In the genomic region with DNA sequence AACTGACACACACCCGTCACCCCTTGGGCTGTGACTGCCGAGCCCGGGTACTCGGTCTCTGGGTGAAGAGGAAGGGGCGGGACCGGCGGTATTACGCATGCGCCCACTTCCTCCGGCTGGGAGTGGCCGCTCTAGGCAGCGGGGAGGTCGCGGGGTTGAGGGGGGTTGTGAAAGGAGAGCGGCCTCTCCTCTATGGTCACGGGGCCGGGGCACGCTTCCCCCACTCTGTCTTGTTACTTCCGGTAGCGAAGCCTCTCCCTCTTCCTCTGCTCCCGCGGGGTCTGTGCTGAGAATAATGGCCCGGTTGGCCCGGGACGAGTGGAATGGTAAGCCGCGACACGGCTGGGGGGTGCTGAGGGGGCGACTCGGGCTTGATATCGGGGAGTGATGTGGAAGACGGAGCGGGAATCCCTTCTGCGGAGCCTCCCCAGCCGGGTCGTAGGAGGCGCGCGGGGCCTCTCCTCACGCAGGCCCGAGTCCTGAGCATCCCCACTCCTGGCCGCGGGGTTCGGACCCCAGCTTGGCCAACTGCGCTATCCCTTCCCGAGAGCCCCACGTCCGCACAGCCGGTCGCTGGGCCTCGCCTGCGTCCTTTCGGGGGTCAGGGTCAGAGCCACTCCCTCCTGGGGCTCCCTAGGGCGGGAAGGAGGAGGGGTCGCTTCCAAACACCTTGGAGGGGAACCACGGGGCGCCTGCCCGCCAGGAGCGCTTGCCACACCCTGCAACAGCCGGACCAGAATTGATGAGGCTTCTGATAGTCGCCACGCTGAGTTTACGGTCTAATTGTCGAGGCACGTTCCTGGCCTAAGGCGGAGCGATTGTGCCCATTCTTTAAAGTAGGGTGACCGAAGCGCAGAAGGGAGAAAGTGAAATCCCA, we compare ENCODE assay signal across 8 cellular contexts. TPM values are rescaled to one million over a fixed set of nuclear protein-coding genes. Genes with fewer than 3 reads are reported as not detected.
DNase-seq lines count a peak whose midpoint lies in the region; ATAC-seq and TF ChIP-seq lines count a peak whose summit lies in the region.

A gene with protein sequence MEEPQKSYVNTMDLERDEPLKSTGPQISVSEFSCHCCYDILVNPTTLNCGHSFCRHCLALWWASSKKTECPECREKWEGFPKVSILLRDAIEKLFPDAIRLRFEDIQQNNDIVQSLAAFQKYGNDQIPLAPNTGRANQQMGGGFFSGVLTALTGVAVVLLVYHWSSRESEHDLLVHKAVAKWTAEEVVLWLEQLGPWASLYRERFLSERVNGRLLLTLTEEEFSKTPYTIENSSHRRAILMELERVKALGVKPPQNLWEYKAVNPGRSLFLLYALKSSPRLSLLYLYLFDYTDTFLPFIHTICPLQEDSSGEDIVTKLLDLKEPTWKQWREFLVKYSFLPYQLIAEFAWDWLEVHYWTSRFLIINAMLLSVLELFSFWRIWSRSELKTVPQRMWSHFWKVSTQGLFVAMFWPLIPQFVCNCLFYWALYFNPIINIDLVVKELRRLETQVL (plus strand): TSS at position 259 of the 877 bp plus-strand sequence. CDS start 11,396 bp downstream, outside the sequence.

- H3K9me3 ChIP-seq in OCI-LY3 (ENCODE audit: insufficient read depth, low read length), result no peaks in the 10 kb centered on the region

- peak within 1 kb of the TSS; percentile 89 for H3K4me2 ChIP-seq in OCI-LY3 (ENCODE audit: low read length)

- H3K27me3 ChIP-seq in OCI-LY3 (ENCODE audit: low read depth, low read length), result no peaks in the 10 kb centered on the region

- peak; percentile 74 for ATAC-seq in GM21515 (IDR thresholded peaks at IDR 0.05; ENCODE audit: unreplicated experiment)

- H3K4me1 Mint-ChIP-seq in endothelial cell (ENCODE audit: unreplicated experiment), result peaks cover 34% of the 10 kb centered on the region

- H3K36me3 ChIP-seq in OCI-LY3 (replicated peaks; ENCODE audit: low read depth, low read length), result peaks cover 18% of the 10 kb centered on the region

- H4K20me1 ChIP-seq in OCI-LY3 (ENCODE audit: insufficient read depth, low read length), result peaks cover 28% of the 10 kb centered on the region

- peaks cover 75% of the 10 kb centered on the region for H3K79me2 ChIP-seq in OCI-LY3 (ENCODE audit: low read length)

- DNase-seq in D341Med (ENCODE audit: low spot score) (peak; percentile 92), HuH-7 (ENCODE audit: low spot score) (peak; percentile 92), endothelial cell (ENCODE audit: low spot score) (peak; percentile 99), midbrain (lab: John Stamatoyannopoulos, UW) (peak; percentile 98)
- peak; percentile 99 for DNase-seq in activated CD8-positive, alpha-beta memory T cell treated with anti-CD3 and anti-CD28 coated beads, Interleukin-2, amount 50 U/mL, for 48 hours
- DNase-seq in stimulated activated CD8-positive, alpha-beta memory T cell treated with anti-CD3 and anti-CD28 coated beads, Interleukin-2, amount 100 ng/mL, for 1 hour (ENCODE audit: low read depth in 2 of 2), result peak; percentile 98 to 99

- peak within 1 kb of the TSS; percentile 90 for H3K9ac ChIP-seq in OCI-LY3 (ENCODE audit: low read length)

- peak within 1 kb of the TSS; percentile 99 for H3K27ac Mint-ChIP-seq in endothelial cell (ENCODE audit: unreplicated experiment)

- peak within 1 kb of the TSS; percentile 99 for H3K4me3 Mint-ChIP-seq in endothelial cell (ENCODE audit: unreplicated experiment)

- TF ChIP-seq CTCF in OCI-LY3 (IDR thresholded peaks at IDR 0.05; ENCODE audit: low read depth, low read length), result no peak
- no peak for TF ChIP-seq CTCF in endothelial cell (IDR thresholded peaks at IDR 0.05; ENCODE audit: unreplicated experiment)

- peak within 1 kb of the TSS; percentile 76 for H3K27ac ChIP-seq in OCI-LY3 (ENCODE audit: low read length)

- H3K4me1 ChIP-seq in OCI-LY3 (ENCODE audit: low read length), result peaks cover 29% of the 10 kb centered on the region

- H3K36me3 Mint-ChIP-seq in endothelial cell (ENCODE audit: low read depth, unreplicated experiment), result no peaks in the 10 kb centered on the region

- no peaks in the 10 kb centered on the region for H3K9me3 Mint-ChIP-seq in endothelial cell (ENCODE audit: unreplicated experiment)

- H3K4me3 ChIP-seq in OCI-LY3 (ENCODE audit: low read length), result peak within 1 kb of the TSS; percentile 91

- peaks cover 14% of the 10 kb centered on the region for H3K27me3 Mint-ChIP-seq in endothelial cell (ENCODE audit: unreplicated experiment)

- H2AFZ ChIP-seq in OCI-LY3 (ENCODE audit: low read depth, low read length), result no peak within 1 kb of the TSS

RNA-seq across cellular contexts. Expression of the gene that starts here (rescaled TPM):
- 80.7 TPM for total RNA-seq in endothelial cell (ENCODE audit: unreplicated experiment)

Comparison
In these comparisons a context has a peak if more than half of its experiments do, and no peak if none do; other contexts are left out.
1. Peak in every context shown above with its lines: DNase-seq, ATAC-seq, H3K4me3 ChIP-seq and H3K27ac ChIP-seq.